8 cellular contexts compared by ENCODE assay signal in the genomic region with DNA sequence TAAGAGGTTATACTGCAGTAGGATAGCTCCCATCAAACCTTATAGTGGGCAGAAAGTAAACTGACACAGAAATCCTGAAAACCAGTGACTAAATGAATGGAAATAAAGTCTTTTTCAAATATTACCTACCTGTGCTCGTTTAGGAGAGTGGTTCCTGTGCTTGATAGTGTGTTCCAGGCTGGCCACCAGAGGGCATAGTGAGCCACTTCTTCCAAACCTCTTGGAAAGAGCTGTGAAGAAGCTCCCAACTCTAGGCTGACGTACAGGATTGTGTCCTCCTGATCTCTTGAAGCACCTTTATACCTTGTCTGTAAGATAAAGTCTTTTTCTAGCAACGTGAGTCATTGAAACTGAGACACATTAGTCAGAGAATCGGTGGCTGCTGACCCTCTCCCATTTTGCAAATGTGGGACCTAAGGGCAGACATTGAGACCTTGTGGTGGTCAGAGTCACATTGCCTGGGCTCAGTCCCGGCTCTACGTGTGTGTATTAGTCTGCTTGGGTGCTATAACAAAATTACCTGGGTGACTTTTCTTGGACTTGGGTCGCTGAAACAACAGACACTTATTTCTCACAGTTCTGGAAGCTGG. TPM values are rescaled to one million over a fixed set of nuclear protein-coding genes. Genes with fewer than 3 reads are reported as not detected.
A peak's percentile ranks its signal among the peaks of the same experiment; 100 is the strongest.
DNase-seq lines count a peak whose midpoint lies in the region; ATAC-seq and TF ChIP-seq lines count a peak whose summit lies in the region.

No MANE protein-coding gene starts in this region.

- no peaks in the 10 kb centered on the region for H3K27me3 Mint-ChIP-seq in naive thymus-derived CD4-positive, alpha-beta T cell

- TF ChIP-seq CTCF in esophagus muscularis mucosa (IDR thresholded peaks at IDR 0.05) (peak; percentile 66 to 84 (median 72)), tibial nerve (IDR thresholded peaks at IDR 0.05) (peak; percentile 64 to 77 (median 70))

- CTCF ChIA-PET in naive thymus-derived CD4-positive, alpha-beta T cell (lab: Charles Lee), result interaction anchor here (0.6 to 2.1 kb wide), 12 partner anchors 12 to 785 kb away, joined by 3 to 17 read pairs (median 3); partner anchors contain the start of gene TDP1

- H3K27me3 ChIP-seq in esophagus muscularis mucosa (no peaks in the 10 kb centered on the region), tibial nerve (no peaks in the 10 kb centered on the region)
- H3K27me3 ChIP-seq in naive thymus-derived CD4-positive, alpha-beta T cell (ENCODE audit: control insufficient read depth in 2 of 2, insufficient read depth in 2 of 2, low read length in 2 of 2), result no peaks in the 10 kb centered on the region

- DNase-seq in NCI-H524 (lab: John Stamatoyannopoulos, UW), result peak; percentile 32 to 75
- DNase-seq in NCI-H524 treated with DMSO at 0.1 percent for 48 hours (lab: John Stamatoyannopoulos, UW), result no peak
- DNase-seq in NCI-H748 (lab: John Stamatoyannopoulos, UW; ENCODE audit: unreplicated experiment), result peak; percentile 77
- peak; percentile 30 for DNase-seq in activated T-cell treated with anti-CD3 and anti-CD28 coated beads for 1 hour (ENCODE audit: low read depth)
- DNase-seq in esophagus muscularis mucosa (ENCODE audit: extremely low spot score), result no peak
- peak in 7 of 9 donors; percentile 21 to 44 (median 37) for DNase-seq in naive thymus-derived CD4-positive, alpha-beta T cell
- peak; percentile 21 to 44 for DNase-seq in tibial nerve (ENCODE audit: low spot score in 2 of 2)

- H3K4me3 Mint-ChIP-seq in naive thymus-derived CD4-positive, alpha-beta T cell, result no peak overlapping the region

- H3K4me3 ChIP-seq in esophagus muscularis mucosa (no peak overlapping the region), tibial nerve (no peak overlapping the region)
- H3K4me3 ChIP-seq in naive thymus-derived CD4-positive, alpha-beta T cell (ENCODE audit: low read length), result no peak overlapping the region

- peaks cover 16 to 58% (median 28%) of the 10 kb centered on the region in 5 donors for H3K36me3 Mint-ChIP-seq in naive thymus-derived CD4-positive, alpha-beta T cell

- no peak for TF ChIP-seq POLR2A in esophagus muscularis mucosa (IDR thresholded peaks at IDR 0.05; ENCODE audit: low read depth)
- TF ChIP-seq POLR2A in tibial nerve (IDR thresholded peaks at IDR 0.05), result no peak

- H3K9me3 ChIP-seq in esophagus muscularis mucosa (no peaks in the 10 kb centered on the region), tibial nerve (no peaks in the 10 kb centered on the region)
- H3K9me3 ChIP-seq in naive thymus-derived CD4-positive, alpha-beta T cell (ENCODE audit: control insufficient read depth in 2 of 3, low read length in 3 of 3), result no peaks in the 10 kb centered on the region

- no peak overlapping the region for H3K27ac Mint-ChIP-seq in naive thymus-derived CD4-positive, alpha-beta T cell

- TF ChIP-seq EP300 in esophagus muscularis mucosa (IDR thresholded peaks at IDR 0.05) (no peak), tibial nerve (IDR thresholded peaks at IDR 0.05) (no peak)

- intact Hi-C loops in esophagus muscularis mucosa (cut with DNase I), result loop anchor here (10.0 kb wide), 1 partner anchor 261 kb away; no protein-coding TSS in a partner anchor
- intact Hi-C loops in naive thymus-derived CD4-positive, alpha-beta T cell (cut with micrococcal nuclease), result loop anchor here (1.0 to 10.0 kb wide), 6 partner anchors 17 to 724 kb away; partner anchors contain the start of gene EFCAB11 (in 1 of the 2)

- POLR2A ChIA-PET in naive thymus-derived CD4-positive, alpha-beta T cell (lab: Charles Lee), result interaction anchor here (0.6 to 2.7 kb wide), 2 partner anchors 18 to 20 kb away, joined by 3 to 16 read pairs; partner anchors contain the start of genes EFCAB11 and TDP1

- H3K27ac ChIP-seq in esophagus muscularis mucosa (replicated peaks in 1 of 4) (no peak overlapping the region), tibial nerve (no peak overlapping the region)
- no peak overlapping the region for H3K27ac ChIP-seq in naive thymus-derived CD4-positive, alpha-beta T cell (ENCODE audit: low read depth, low read length)

- H3K4me1 ChIP-seq in esophagus muscularis mucosa (no peaks in the 10 kb centered on the region), tibial nerve (no peaks in the 10 kb centered on the region)
- H3K4me1 ChIP-seq in naive thymus-derived CD4-positive, alpha-beta T cell (ENCODE audit: control insufficient read depth in 2 of 2, insufficient read depth in 2 of 2, low read length in 2 of 2), result no peaks in the 10 kb centered on the region

- WGBS in esophagus muscularis mucosa, result 66% methylated on average over 7 of the region's 7 CpGs
- 59 to 60% methylated on average over 7 of the region's 7 CpGs for WGBS in tibial nerve, 2 donors

- H3K9me3 Mint-ChIP-seq in naive thymus-derived CD4-positive, alpha-beta T cell, result no peaks in the 10 kb centered on the region

- H3K36me3 ChIP-seq in esophagus muscularis mucosa (peaks cover 13 to 82% (median 35%) of the 10 kb centered on the region in 4 donors), tibial nerve (peaks cover 0 to 78% (median 26%) of the 10 kb centered on the region in 3 donors)
- H3K36me3 ChIP-seq in naive thymus-derived CD4-positive, alpha-beta T cell (ENCODE audit: control insufficient read depth in 2 of 3, insufficient read depth in 3 of 3, low read length in 3 of 3), result peaks cover 6 to 69% (median 6%) of the 10 kb centered on the region in 3 experiments

- peak; percentile 64 for ATAC-seq in HG03378 (IDR thresholded peaks at IDR 0.05; ENCODE audit: unreplicated experiment)
- ATAC-seq in naive thymus-derived CD4-positive, alpha-beta T cell, result peak; percentile 76

- peaks cover 0 to 19% (median 3%) of the 10 kb centered on the region in 7 donors for H3K4me1 Mint-ChIP-seq in naive thymus-derived CD4-positive, alpha-beta T cell

RNA-seq across cellular contexts. Expression of gene TDP1, which starts 17.6 kb away (rescaled TPM):
- total RNA-seq in esophagus muscularis mucosa, result 1 to 10 TPM; 7.5 to 9.7 (median 8.4) TPM
- 10 to 100 TPM; 61.7 to 69.2 (median 62.3) TPM for total RNA-seq in naive thymus-derived CD4-positive, alpha-beta T cell
- 10 to 100 TPM; 39.0 to 50.6 TPM for polyA plus RNA-seq in naive thymus-derived CD4-positive, alpha-beta T cell
- total RNA-seq in tibial nerve, result 1 to 10 TPM; 5.9 to 9.0 (median 6.5) TPM

RNA-seq across cellular contexts. Expression of gene EFCAB11, which starts 18.8 kb away (rescaled TPM):
- total RNA-seq in esophagus muscularis mucosa, result 10 to 100 TPM in 1 of 4 donors, 1 to 10 TPM in 3; 3.1 to 15.0 (median 6.1) TPM
- 1 to 10 TPM; 1.2 to 8.5 (median 1.9) TPM for total RNA-seq in naive thymus-derived CD4-positive, alpha-beta T cell
- 1 to 10 TPM; 1.9 to 3.0 TPM for polyA plus RNA-seq in naive thymus-derived CD4-positive, alpha-beta T cell
- total RNA-seq in tibial nerve, result 1 to 10 TPM; 2.2 to 7.8 (median 4.4) TPM

Comparison
In these comparisons a context has a peak if more than half of its experiments do, and no peak if none do; other contexts are left out.
1. DNase-seq: peak in NCI-H524 (2 of 2), NCI-H748 (single experiment), activated T-cell treated with anti-CD3 and anti-CD28 coated beads for 1 hour (single experiment), naive thymus-derived CD4-positive, alpha-beta T cell (7 of 9) and tibial nerve (2 of 2); none in NCI-H524 treated with DMSO at 0.1 percent for 48 hours (single experiment) and esophagus muscularis mucosa (single experiment).
2. RNA of gene TDP1, which starts 17.6 kb away (total RNA-seq): 61.7 to 69.2 TPM in naive thymus-derived CD4-positive, alpha-beta T cell; 7.5 to 9.7 TPM in esophagus muscularis mucosa and 5.9 to 9.0 TPM in tibial nerve; every median in the first group is over 4 times any median in the second.